In the genomic region with DNA sequence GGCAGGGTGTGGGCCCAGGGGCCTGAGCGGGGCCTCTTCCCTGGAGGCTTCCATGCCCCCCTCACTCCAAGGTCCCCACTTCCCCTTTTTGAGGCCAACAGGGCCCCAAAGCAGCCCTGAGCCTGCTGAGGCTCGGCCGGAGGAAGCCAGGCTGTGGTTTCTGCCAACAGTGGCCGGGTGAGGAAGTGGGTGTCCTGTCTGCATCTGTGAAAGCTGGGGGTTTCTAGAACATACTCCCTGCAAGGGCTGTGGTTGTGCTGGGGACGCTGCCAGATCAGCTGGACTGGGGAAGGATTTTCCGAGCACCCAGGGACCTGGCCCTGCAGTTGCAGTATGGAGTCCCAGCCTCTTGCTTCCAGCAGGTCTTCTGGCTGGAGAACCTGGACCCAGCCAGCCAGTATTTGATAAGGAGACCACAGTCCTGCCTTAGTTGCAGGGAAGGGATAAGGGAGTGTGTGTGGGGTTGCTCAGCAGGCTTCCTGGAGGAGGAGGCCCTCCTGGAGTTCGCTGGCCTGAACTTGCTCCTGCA, we compare ENCODE assay signal across 8 cellular contexts. TPM values are rescaled to one million over a fixed set of nuclear protein-coding genes. Genes with fewer than 3 reads are reported as not detected.
DNase-seq lines count a peak whose midpoint lies in the region; ATAC-seq and TF ChIP-seq lines count a peak whose summit lies in the region.

No MANE protein-coding gene starts in this region.

- peak overlapping the region; percentile 61 for H3K4me3 Mint-ChIP-seq in activated CD4-positive, alpha-beta T cell treated with anti-CD3 and anti-CD28 coated beads, Interleukin-2, amount 10 ng/mL, durations not matched to agents 7 days and 5 days

- intact Hi-C loops in psoas muscle (cut with DNase I), result no loop called here

- H3K27ac ChIP-seq in esophagus (ENCODE audit: low read depth in 2 of 2, low read length in 1 of 2) (peak overlapping the region; percentile 50 to 64), psoas muscle (no peak overlapping the region)

- H3K9me3 ChIP-seq in esophagus (ENCODE audit: control insufficient read depth in 2 of 2, insufficient read depth in 1 of 2, low read depth in 1 of 2, low read length in 1 of 2) (no peaks in the 10 kb centered on the region), psoas muscle (no peaks in the 10 kb centered on the region)

- peak overlapping the region; percentile 80 for H3K27ac Mint-ChIP-seq in activated CD4-positive, alpha-beta T cell treated with anti-CD3 and anti-CD28 coated beads, Interleukin-2, amount 10 ng/mL, durations not matched to agents 7 days and 5 days

- H3K4me3 ChIP-seq in esophagus (ENCODE audit: low read depth in 1 of 2, low read length in 2 of 2) (no peak overlapping the region), psoas muscle (no peak overlapping the region)

- no peak for TF ChIP-seq CTCF in psoas muscle (IDR thresholded peaks at IDR 0.05)

- no peaks in the 10 kb centered on the region for H3K36me3 ChIP-seq in esophagus (ENCODE audit: control insufficient read depth in 2 of 2, insufficient read depth in 2 of 2, low read length in 1 of 2)
- H3K36me3 ChIP-seq in psoas muscle (ENCODE audit: insufficient read depth in 1 of 2, low read depth in 1 of 2), result no peaks in the 10 kb centered on the region

- 67 to 68% methylated on average over 7 of the region's 7 CpGs for WGBS in esophagus, 2 donors
- 44 to 52% (median 50%) methylated on average over 7 of the region's 7 CpGs for WGBS in psoas muscle, 3 donors

- peaks cover 51% of the 10 kb centered on the region for H3K36me3 Mint-ChIP-seq in activated CD4-positive, alpha-beta T cell treated with anti-CD3 and anti-CD28 coated beads, Interleukin-2, amount 10 ng/mL, durations not matched to agents 7 days and 5 days (ENCODE audit: low read depth)

- no peaks in the 10 kb centered on the region for H3K27me3 Mint-ChIP-seq in activated CD4-positive, alpha-beta T cell treated with anti-CD3 and anti-CD28 coated beads, Interleukin-2, amount 10 ng/mL, durations not matched to agents 7 days and 5 days

- CTCF ChIA-PET in activated CD4-positive, alpha-beta T cell treated with anti-CD3 and anti-CD28 coated beads, Interleukin-2, amount 10 ng/mL, durations not matched to agents 7 days and 5 days (lab: Charles Lee), result interaction anchor here (0.6 to 2.7 kb wide), 8 partner anchors 9 to 419 kb away, joined by 3 to 11 read pairs (median 3); no protein-coding TSS in a partner anchor

- H3K4me1 ChIP-seq in esophagus (ENCODE audit: control insufficient read depth in 2 of 2, insufficient read depth in 2 of 2, low read length in 1 of 2) (peaks cover 0 to 24% of the 10 kb centered on the region in 2 donors), psoas muscle (peaks cover 11% of the 10 kb centered on the region)

- ATAC-seq in HG03442 (IDR thresholded peaks at IDR 0.05; ENCODE audit: unreplicated experiment) (peak; percentile 87), psoas muscle (peak; percentile 20 to 59 (median 36))

- no peaks in the 10 kb centered on the region for H3K27me3 ChIP-seq in esophagus (ENCODE audit: control insufficient read depth in 1 of 2, insufficient read depth in 2 of 2, low read length in 2 of 2)
- no peaks in the 10 kb centered on the region for H3K27me3 ChIP-seq in psoas muscle (ENCODE audit: insufficient read depth in 3 of 3, low read length in 2 of 3)

- DNase-seq in stimulated activated CD4-positive, alpha-beta T cell treated with anti-CD3 and anti-CD28 coated beads, Interleukin-2, amount 100 ng/mL, for 24 hours, result peak; percentile 44 to 48
- no peak for DNase-seq in stimulated activated CD4-positive, alpha-beta T cell treated with anti-CD3 and anti-CD28 coated beads, Interleukin-2, amount 100 ng/mL, for 48 hours
- DNase-seq in activated CD4-positive, alpha-beta T cell treated with anti-CD3 and anti-CD28 coated beads, Interleukin-2, amount 10 ng/mL, durations not matched to agents 7 days and 5 days, result peak; percentile 65
- peak; percentile 68 to 85 for DNase-seq in psoas muscle
- DNase-seq in NCI-H1092 treated with DMSO at 0.1 percent for 48 hours (lab: John Stamatoyannopoulos, UW), result no peak
- no peak for DNase-seq in NCI-H69 (lab: John Stamatoyannopoulos, UW)

- H3K4me1 Mint-ChIP-seq in activated CD4-positive, alpha-beta T cell treated with anti-CD3 and anti-CD28 coated beads, Interleukin-2, amount 10 ng/mL, durations not matched to agents 7 days and 5 days, result peaks cover 90% of the 10 kb centered on the region

- no peaks in the 10 kb centered on the region for H3K9me3 Mint-ChIP-seq in activated CD4-positive, alpha-beta T cell treated with anti-CD3 and anti-CD28 coated beads, Interleukin-2, amount 10 ng/mL, durations not matched to agents 7 days and 5 days

- POLR2A ChIA-PET in activated CD4-positive, alpha-beta T cell treated with anti-CD3 and anti-CD28 coated beads, Interleukin-2, amount 10 ng/mL, durations not matched to agents 7 days and 5 days (lab: Charles Lee), result no interaction called here

RNA-seq across cellular contexts. Expression of gene ADCY7, which starts 15.7 kb away (rescaled TPM):
- total RNA-seq in activated CD4-positive, alpha-beta T cell treated with anti-CD3 and anti-CD28 coated beads, Interleukin-2, amount 10 ng/mL, durations not matched to agents 7 days and 5 days, result 100 to 1,000 TPM; 197 to 255 TPM
- polyA plus RNA-seq in esophagus, result 1 to 10 TPM; 8.9 to 9.5 TPM
- total RNA-seq in psoas muscle, result 1 to 10 TPM; 3.1 to 5.5 (median 4.2) TPM
- polyA plus RNA-seq in psoas muscle, result 1 to 10 TPM in 2 of 3 donors, under 1 TPM in 1; 0.34 to 1.5 (median 1.1) TPM

Comparison
In these comparisons a context has a peak if more than half of its experiments do, and no peak if none do; other contexts are left out.
1. DNase-seq: peak in stimulated activated CD4-positive, alpha-beta T cell treated with anti-CD3 and anti-CD28 coated beads, Interleukin-2, amount 100 ng/mL, for 24 hours (2 of 2), activated CD4-positive, alpha-beta T cell treated with anti-CD3 and anti-CD28 coated beads, Interleukin-2, amount 10 ng/mL, durations not matched to agents 7 days and 5 days (single experiment) and psoas muscle (2 of 2); none in stimulated activated CD4-positive, alpha-beta T cell treated with anti-CD3 and anti-CD28 coated beads, Interleukin-2, amount 100 ng/mL, for 48 hours (0 of 2), NCI-H1092 treated with DMSO at 0.1 percent for 48 hours (single experiment) and NCI-H69 (single experiment).
2. RNA of gene ADCY7, which starts 15.7 kb away (total RNA-seq): 197 to 255 TPM in activated CD4-positive, alpha-beta T cell treated with anti-CD3 and anti-CD28 coated beads, Interleukin-2, amount 10 ng/mL, durations not matched to agents 7 days and 5 days; 3.1 to 5.5 TPM in psoas muscle; every median in the first group is over 10 times any median in the second.